In the genomic region with DNA sequence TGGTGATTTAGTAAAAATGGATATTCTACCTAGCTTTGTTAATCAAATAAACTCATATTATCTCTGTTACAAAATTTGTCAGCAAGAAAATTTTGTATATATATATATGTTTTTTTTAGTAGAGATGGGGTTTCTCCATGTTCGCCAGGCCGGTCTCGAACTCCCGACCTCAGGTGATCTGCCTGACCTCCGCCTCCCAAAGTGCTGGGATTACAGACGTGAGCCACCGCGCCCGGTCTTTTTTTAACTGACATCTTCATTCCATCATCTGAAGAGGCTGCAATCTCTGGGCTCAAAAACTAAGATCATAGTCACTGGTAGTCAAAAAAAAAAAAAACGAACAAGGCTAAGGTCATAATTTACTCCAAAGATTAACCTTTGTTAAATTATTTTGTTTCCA, we compare ENCODE assay signal across 10 cellular contexts. TPM values are rescaled to one million over a fixed set of nuclear protein-coding genes. Genes with fewer than 3 reads are reported as not detected.
DNase-seq lines count a peak whose midpoint lies in the region; ATAC-seq lines count a peak whose summit lies in the region.
"Had no signal": no experiment of that assay in that cellular context is flagged by ENCODE, and none has a peak within 500 bp of the region (broad histone marks: within the 10 kb centered on the region; RNA-seq: fewer than 3 reads in every experiment).

No MANE protein-coding gene starts in this region.

- no peaks in the 10 kb centered on the region for H3K36me3 ChIP-seq in subcutaneous abdominal adipose tissue (ENCODE audit: control insufficient read depth in 5 of 5, insufficient read depth in 5 of 5, low read length in 5 of 5)
- H3K36me3 ChIP-seq: HAP-1 had no signal

- peaks cover 18% of the 10 kb centered on the region for H3K36me3 Mint-ChIP-seq in activated CD8-positive, alpha-beta memory T cell treated with anti-CD3 and anti-CD28 coated beads, Interleukin-2, amount 10 ng/mL, durations not matched to agents 7 days and 5 days
- H3K36me3 Mint-ChIP-seq in T-cell, result no peaks in the 10 kb centered on the region

- no peaks in the 10 kb centered on the region for H3K9me3 Mint-ChIP-seq in activated CD8-positive, alpha-beta memory T cell treated with anti-CD3 and anti-CD28 coated beads, Interleukin-2, amount 10 ng/mL, durations not matched to agents 7 days and 5 days (ENCODE audit: low read depth)
- no peaks in the 10 kb centered on the region for H3K9me3 Mint-ChIP-seq in T-cell

- no peaks in the 10 kb centered on the region for H3K9me3 ChIP-seq in subcutaneous abdominal adipose tissue (ENCODE audit: control insufficient read depth in 5 of 5, low read length in 5 of 5)
- H3K9me3 ChIP-seq: HAP-1 had no signal

- CTCF ChIA-PET in activated CD8-positive, alpha-beta memory T cell treated with anti-CD3 and anti-CD28 coated beads, Interleukin-2, amount 10 ng/mL, durations not matched to agents 7 days and 5 days (lab: Charles Lee), result interaction anchor here (1.1 to 5.5 kb wide), 6 partner anchors 8 to 81 kb away, joined by 3 to 53 read pairs (median 24); a partner anchor contains a TSS
- CTCF ChIA-PET in T-cell (lab: Charles Lee), result interaction anchor here (0.7 to 4.4 kb wide), 3 partner anchors 8 to 15 kb away, joined by 5 to 70 read pairs (median 6); a partner anchor contains a TSS

- intact Hi-C loops in left ventricle myocardium superior (cut with micrococcal nuclease), result no loop called here

- peak overlapping the region in 3 of 5 donors; percentile 68 to 78 (median 69) for H3K9ac ChIP-seq in subcutaneous abdominal adipose tissue (ENCODE audit: low read length in 5 of 5)

- no peak for ATAC-seq in activated CD8-positive, alpha-beta memory T cell treated with anti-CD3 and anti-CD28 coated beads, Interleukin-2, amount 10 ng/mL, durations not matched to agents 7 days and 5 days
- ATAC-seq in T-cell (replicated peaks in 1 of 4), result no peak
- no peak for ATAC-seq in left ventricle myocardium superior
- ATAC-seq in left lobe of liver, result no peak
- ATAC-seq in HG03342 (IDR thresholded peaks at IDR 0.05; ENCODE audit: unreplicated experiment), result no peak
- ATAC-seq in GM19455 (IDR thresholded peaks at IDR 0.05; ENCODE audit: unreplicated experiment), result no peak

- H3K27me3 ChIP-seq in subcutaneous abdominal adipose tissue (ENCODE audit: control insufficient read depth in 5 of 5, insufficient read depth in 4 of 5, low read length in 5 of 5), result peaks cover 0 to 5% (median 0%) of the 10 kb centered on the region in 5 donors

- no peak for DNase-seq in activated CD8-positive, alpha-beta memory T cell treated with anti-CD3 and anti-CD28 coated beads, Interleukin-2, amount 10 ng/mL, durations not matched to agents 7 days and 5 days
- DNase-seq in activated CD8-positive, alpha-beta memory T cell treated with anti-CD3 and anti-CD28 coated beads for 24 hours, result no peak
- DNase-seq in T-cell, result no peak
- peak; percentile 12 for DNase-seq in left ventricle myocardium superior
- no peak for DNase-seq in left lobe of liver (ENCODE audit: low spot score)
- DNase-seq: NCI-H1105 had no signal

- no peak overlapping the region for H3K4me3 Mint-ChIP-seq in activated CD8-positive, alpha-beta memory T cell treated with anti-CD3 and anti-CD28 coated beads, Interleukin-2, amount 10 ng/mL, durations not matched to agents 7 days and 5 days
- H3K4me3 Mint-ChIP-seq in T-cell, result peak overlapping the region in 1 of 3 donors; percentile 17

- no peaks in the 10 kb centered on the region for H3K27me3 Mint-ChIP-seq in activated CD8-positive, alpha-beta memory T cell treated with anti-CD3 and anti-CD28 coated beads, Interleukin-2, amount 10 ng/mL, durations not matched to agents 7 days and 5 days
- no peaks in the 10 kb centered on the region for H3K27me3 Mint-ChIP-seq in T-cell

- peaks cover 67% of the 10 kb centered on the region for H3K4me1 Mint-ChIP-seq in activated CD8-positive, alpha-beta memory T cell treated with anti-CD3 and anti-CD28 coated beads, Interleukin-2, amount 10 ng/mL, durations not matched to agents 7 days and 5 days
- peaks cover 43 to 62% (median 56%) of the 10 kb centered on the region in 3 donors for H3K4me1 Mint-ChIP-seq in T-cell

- no peak overlapping the region for H3K4me3 ChIP-seq in subcutaneous abdominal adipose tissue (ENCODE audit: low read depth in 1 of 5, low read length in 5 of 5)
- H3K4me3 ChIP-seq: HAP-1 had no signal

- peak overlapping the region; percentile 99 for H3K27ac ChIP-seq in subcutaneous abdominal adipose tissue (ENCODE audit: low read depth, low read length)

- peaks cover 13 to 36% (median 24%) of the 10 kb centered on the region in 5 donors for H3K4me1 ChIP-seq in subcutaneous abdominal adipose tissue (ENCODE audit: control insufficient read depth in 5 of 5, insufficient read depth in 5 of 5, low read length in 5 of 5)

- H3K27ac Mint-ChIP-seq in activated CD8-positive, alpha-beta memory T cell treated with anti-CD3 and anti-CD28 coated beads, Interleukin-2, amount 10 ng/mL, durations not matched to agents 7 days and 5 days, result peak overlapping the region; percentile 98
- H3K27ac Mint-ChIP-seq in T-cell, result peak overlapping the region; percentile 94 to 99

- POLR2A ChIA-PET in T-cell (lab: Charles Lee), result interaction anchor here (0.6 to 2.6 kb wide), 8 partner anchors 8 to 578 kb away, joined by 3 to 21 read pairs (median 8); a partner anchor contains a TSS

RNA-seq across cellular contexts. Expression of a gene that starts 5.3 kb away (rescaled TPM):
- total RNA-seq in activated CD8-positive, alpha-beta memory T cell treated with anti-CD3 and anti-CD28 coated beads, Interleukin-2, amount 10 ng/mL, durations not matched to agents 7 days and 5 days, result 10 to 100 TPM; 10.2 to 12.0 TPM
- total RNA-seq in T-cell (1 to 10 TPM; 3.7 to 6.7 (median 5.4) TPM), left ventricle myocardium superior (not detected), left lobe of liver (0.05 TPM)

RNA-seq across cellular contexts. Expression of a gene that starts 10.5 kb away (rescaled TPM):
- total RNA-seq in activated CD8-positive, alpha-beta memory T cell treated with anti-CD3 and anti-CD28 coated beads, Interleukin-2, amount 10 ng/mL, durations not matched to agents 7 days and 5 days, result 100 to 1,000 TPM in 1 of 2 experiments, 10 to 100 TPM in 1; 93.1 to 108 TPM
- 10 to 100 TPM; 11.6 to 29.1 (median 14.9) TPM for total RNA-seq in T-cell
- 12.7 TPM for total RNA-seq in left ventricle myocardium superior
- total RNA-seq in left lobe of liver, result 80.0 TPM

RNA-seq across cellular contexts. Expression of a gene that starts 15.0 kb away (rescaled TPM):
- total RNA-seq in activated CD8-positive, alpha-beta memory T cell treated with anti-CD3 and anti-CD28 coated beads, Interleukin-2, amount 10 ng/mL, durations not matched to agents 7 days and 5 days, result 10 to 100 TPM in 1 of 2 experiments, 1 to 10 TPM in 1; 9.1 to 11.6 TPM
- total RNA-seq in T-cell (1 to 10 TPM; 3.3 to 5.6 (median 4.0) TPM), left ventricle myocardium superior (1.3 TPM), left lobe of liver (not detected)

RNA-seq across cellular contexts. Expression of a gene that starts 22.4 kb away (rescaled TPM):
- under 1 TPM; 0.76 to 0.96 TPM for total RNA-seq in activated CD8-positive, alpha-beta memory T cell treated with anti-CD3 and anti-CD28 coated beads, Interleukin-2, amount 10 ng/mL, durations not matched to agents 7 days and 5 days
- not detected for total RNA-seq in T-cell
- total RNA-seq in left ventricle myocardium superior, result not detected
- total RNA-seq in left lobe of liver, result 0.45 TPM

RNA-seq across cellular contexts. Expression of a gene that starts 32.3 kb away (rescaled TPM):
- total RNA-seq in activated CD8-positive, alpha-beta memory T cell treated with anti-CD3 and anti-CD28 coated beads, Interleukin-2, amount 10 ng/mL, durations not matched to agents 7 days and 5 days, result 100 to 1,000 TPM; 136 to 181 TPM
- total RNA-seq in T-cell, result 100 to 1,000 TPM in 2 of 5 donors, 10 to 100 TPM in 3; 80.1 to 110 (median 94.6) TPM
- 30.6 TPM for total RNA-seq in left ventricle myocardium superior
- total RNA-seq in left lobe of liver, result 18.8 TPM
